In genomic region chr6:24960991-24961475, GRCh38 we compare ENCODE assay signal across 14 cellular contexts. TPM values are rescaled to one million over a fixed set of nuclear protein-coding genes. Genes with fewer than 3 reads are reported as not detected.
DNase-seq lines count a peak whose midpoint lies in the region; ATAC-seq and TF ChIP-seq lines count a peak whose summit lies in the region.
"Had no signal": no experiment of that assay in that cellular context is flagged by ENCODE, and none has a peak within 500 bp of the region (broad histone marks: within the 10 kb centered on the region; RNA-seq: fewer than 3 reads in every experiment).

No MANE protein-coding gene starts in this region.

- no peak for TF ChIP-seq POLR2A in spleen (IDR thresholded peaks at IDR 0.05)

- peak overlapping the region; percentile 0 for H3K4me3 Mint-ChIP-seq in T-helper 2 cell treated with Interferon-gamma antibody and Interleukin-4, amounts not matched to agents 5 μg/mL and 100 μg/mL, for 36 hours
- peak overlapping the region; percentile 62 for H3K4me3 Mint-ChIP-seq in activated T-helper 17 cell treated with anti-CD3 and anti-CD28 coated beads, Interleukin-2, amount 50 U/mL, for 72 hours

- no peaks in the 10 kb centered on the region for H3K36me3 ChIP-seq in spleen

- peak; percentile 28 for ATAC-seq in activated T-helper 17 cell treated with anti-CD3 and anti-CD28 coated beads, Interleukin-2, amount 50 U/mL, for 72 hours (replicated peaks)
- ATAC-seq: foreskin keratinocyte had no signal

- no peak for DNase-seq in T-helper 2 cell treated with Interferon-gamma antibody and Interleukin-4, amounts not matched to agents 5 μg/mL and 100 μg/mL, for 36 hours (ENCODE audit: low spot score)
- DNase-seq in T-helper 2 cell (no peak), LoVo (ENCODE audit: low spot score) (peak; percentile 63), spleen (no peak), D341Med (ENCODE audit: low spot score) (no peak), NCI-H2227 treated with DMSO at 0.1 percent for 48 hours (lab: John Stamatoyannopoulos, UW) (no peak), AG08395 (ENCODE audit: low spot score) (no peak)
- DNase-seq: effector CD8-positive, alpha-beta T cell; EL; foreskin keratinocyte; GOT3; NCI-H446 had no signal

- no peaks in the 10 kb centered on the region for H3K27me3 ChIP-seq in spleen (replicated peaks in 1 of 7)

- WGBS in spleen, 5 donors: 31 to 53% (median 38%) methylated on average over 3 of the region's 3 CpGs

- H3K27me3 Mint-ChIP-seq in T-helper 2 cell treated with Interferon-gamma antibody and Interleukin-4, amounts not matched to agents 5 μg/mL and 100 μg/mL, for 36 hours (ENCODE audit: low read depth): no peaks in the 10 kb centered on the region
- H3K27me3 Mint-ChIP-seq in activated T-helper 17 cell treated with anti-CD3 and anti-CD28 coated beads, Interleukin-2, amount 50 U/mL, for 72 hours: no peaks in the 10 kb centered on the region
- H3K27me3 Mint-ChIP-seq: progenitor cell of endocrine pancreas had no signal

- peak overlapping the region; percentile 16 for H3K27ac Mint-ChIP-seq in T-helper 2 cell treated with Interferon-gamma antibody and Interleukin-4, amounts not matched to agents 5 μg/mL and 100 μg/mL, for 36 hours
- H3K27ac Mint-ChIP-seq in activated T-helper 17 cell treated with anti-CD3 and anti-CD28 coated beads, Interleukin-2, amount 50 U/mL, for 72 hours: peak overlapping the region; percentile 66
- H3K27ac Mint-ChIP-seq: progenitor cell of endocrine pancreas had no signal

- TF ChIP-seq CTCF in spleen (IDR thresholded peaks at IDR 0.05 in 8 of 11, conservative IDR thresholded peaks at IDR 0.05 in 3 of 11): no peak

- H3K9me3 Mint-ChIP-seq in T-helper 2 cell treated with Interferon-gamma antibody and Interleukin-4, amounts not matched to agents 5 μg/mL and 100 μg/mL, for 36 hours: peaks cover 20% of the 10 kb centered on the region
- H3K9me3 Mint-ChIP-seq in activated T-helper 17 cell treated with anti-CD3 and anti-CD28 coated beads, Interleukin-2, amount 50 U/mL, for 72 hours: no peaks in the 10 kb centered on the region

- peaks cover 40% of the 10 kb centered on the region for H3K4me1 Mint-ChIP-seq in T-helper 2 cell treated with Interferon-gamma antibody and Interleukin-4, amounts not matched to agents 5 μg/mL and 100 μg/mL, for 36 hours (ENCODE audit: low read depth)
- H3K4me1 Mint-ChIP-seq in activated T-helper 17 cell treated with anti-CD3 and anti-CD28 coated beads, Interleukin-2, amount 50 U/mL, for 72 hours: peaks cover 58% of the 10 kb centered on the region

- peaks cover 34% of the 10 kb centered on the region for H3K36me3 Mint-ChIP-seq in T-helper 2 cell treated with Interferon-gamma antibody and Interleukin-4, amounts not matched to agents 5 μg/mL and 100 μg/mL, for 36 hours (ENCODE audit: low read depth)
- no peaks in the 10 kb centered on the region for H3K36me3 Mint-ChIP-seq in activated T-helper 17 cell treated with anti-CD3 and anti-CD28 coated beads, Interleukin-2, amount 50 U/mL, for 72 hours (ENCODE audit: low read depth)

- intact Hi-C loops in spleen (cut with DNase I; ENCODE audit: low total_unique reads): no loop called here

- no peak overlapping the region for H3K4me3 ChIP-seq in spleen

- H3K4me1 ChIP-seq in spleen: peaks cover 0 to 74% (median 40%) of the 10 kb centered on the region in 6 donors
- H3K4me1 ChIP-seq: foreskin keratinocyte had no signal

- H3K27ac ChIP-seq in spleen: peak overlapping the region in 6 of 8 donors; percentile 0 to 62 (median 27)
- H3K27ac ChIP-seq: foreskin keratinocyte had no signal

- peaks cover 0 to 6% (median 0%) of the 10 kb centered on the region in 8 donors for H3K9me3 ChIP-seq in spleen

RNA-seq across cellular contexts. Expression of gene RIPOR2, which starts 25.3 kb away (rescaled TPM):
- 100 to 1,000 TPM in 1 of 2 donors, 10 to 100 TPM in 1; 47.5 to 113 TPM for total RNA-seq in activated T-helper 17 cell treated with anti-CD3 and anti-CD28 coated beads, Interleukin-2, amount 50 U/mL, for 72 hours
- total RNA-seq in spleen: 100 to 1,000 TPM; 128 to 247 (median 172) TPM
- polyA plus RNA-seq in spleen: 10 to 100 TPM; 40.6 to 43.4 (median 41.2) TPM
- polyA plus RNA-seq: foreskin keratinocyte had no signal
